In the genomic region with DNA sequence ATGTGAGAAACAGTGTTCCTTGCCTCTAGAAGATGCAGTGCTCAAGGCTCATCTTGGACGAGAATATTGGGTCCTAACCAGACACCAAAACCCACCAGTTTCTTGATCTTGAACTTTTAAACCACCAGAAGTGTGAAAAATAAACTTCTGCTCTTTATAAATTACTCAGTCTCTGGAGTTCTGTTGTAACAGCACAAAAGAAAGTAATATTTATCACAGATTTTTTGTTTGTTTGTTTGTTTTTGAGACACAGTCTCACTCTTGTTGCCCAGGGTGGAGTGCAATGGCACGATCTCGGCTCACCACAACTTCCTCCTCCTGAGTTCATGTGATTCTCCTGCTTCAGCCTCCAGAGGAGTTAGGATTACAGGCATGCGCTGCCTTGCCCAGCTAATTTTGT, we compare ENCODE assay signal across 29 cellular contexts.
"Had no signal": no experiment of that assay in that cellular context is flagged by ENCODE, and none has a peak within 500 bp of the region (broad histone marks: within the 10 kb centered on the region; RNA-seq: fewer than 3 reads in every experiment).

No MANE protein-coding gene starts in this region.

- H3K79me2 ChIP-seq: parathyroid adenoma had no signal

- ATAC-seq: effector memory CD8-positive, alpha-beta T cell; heart right ventricle; left cardiac atrium; left lung; naive thymus-derived CD4-positive, alpha-beta T cell; stimulated activated memory B cell treated with anti-CD40 and anti-IgM and Interleukin-4, amounts not matched to agents 10 μg/mL and 1 μg/mL and 100 μg/mL, for 72 hours; stimulated activated naive CD8-positive, alpha-beta T cell treated with anti-CD3 and anti-CD28 coated beads, Interleukin-15, Interleukin-2, amounts not matched to agents 100 U/mL and 50 U/mL, for 24 hours had no signal

- H3K4me1 ChIP-seq: esophagus squamous epithelium, heart right ventricle, left lung, neural progenitor cell, parathyroid adenoma, spleen, testis, tibial artery, upper lobe of left lung had no signal

- H2AFZ ChIP-seq: neural progenitor cell, parathyroid adenoma had no signal

- H3K9me3 ChIP-seq: esophagus squamous epithelium, left lung, testis, tibial artery, upper lobe of left lung had no signal

- H3K9me3 Mint-ChIP-seq: neural progenitor cell; stimulated activated memory B cell treated with anti-CD40 and anti-IgM and Interleukin-4, amounts not matched to agents 10 μg/mL and 1 μg/mL and 100 μg/mL, for 72 hours had no signal

- H3K27me3 ChIP-seq: esophagus squamous epithelium, heart right ventricle, left lung, neural progenitor cell, spleen, testis, tibial artery, upper lobe of left lung had no signal

- H3K27me3 Mint-ChIP-seq: effector memory CD8-positive, alpha-beta T cell; naive thymus-derived CD4-positive, alpha-beta T cell; progenitor cell of endocrine pancreas; stimulated activated memory B cell treated with anti-CD40 and anti-IgM and Interleukin-4, amounts not matched to agents 10 μg/mL and 1 μg/mL and 100 μg/mL, for 72 hours had no signal

- DNase-seq: cortex of kidney; effector memory CD8-positive, alpha-beta T cell; erythroblast; esophagus squamous epithelium; foreskin melanocyte; glutamatergic neuron; heart right ventricle; hippocampal formation; left cardiac atrium; left lung; mesenchymal stem cell; midbrain; naive thymus-derived CD4-positive, alpha-beta T cell; spleen; stimulated activated CD4-positive, alpha-beta T cell treated with anti-CD3 and anti-CD28 coated beads, Interleukin-4, amount 100 ng/mL, for 4 hours; stimulated activated naive CD8-positive, alpha-beta T cell treated with anti-CD3 and anti-CD28 coated beads, Interleukin-15, Interleukin-2, amounts not matched to agents 100 U/mL and 50 U/mL, for 24 hours; substantia nigra; testis; tibial artery; upper lobe of left lung had no signal

- H3K27ac ChIP-seq: esophagus squamous epithelium, heart right ventricle, left lung, neural progenitor cell, parathyroid adenoma, skin epidermis, spleen, testis, tibial artery, upper lobe of left lung had no signal

- H3K4me3 ChIP-seq: esophagus squamous epithelium, heart right ventricle, left lung, neural progenitor cell, skin epidermis, spleen, testis, tibial artery, upper lobe of left lung had no signal

- H3K9ac ChIP-seq: neural progenitor cell, parathyroid adenoma had no signal

- H3K4me2 ChIP-seq: neural progenitor cell had no signal

- H3K4me3 Mint-ChIP-seq: effector memory CD8-positive, alpha-beta T cell; naive thymus-derived CD4-positive, alpha-beta T cell; nephron; neural progenitor cell; stimulated activated memory B cell treated with anti-CD40 and anti-IgM and Interleukin-4, amounts not matched to agents 10 μg/mL and 1 μg/mL and 100 μg/mL, for 72 hours had no signal

- H3K36me3 ChIP-seq: esophagus squamous epithelium, heart right ventricle, left lung, neural progenitor cell, spleen, tibial artery, upper lobe of left lung had no signal

- H3K36me3 Mint-ChIP-seq: naive thymus-derived CD4-positive, alpha-beta T cell; neural progenitor cell; stimulated activated memory B cell treated with anti-CD40 and anti-IgM and Interleukin-4, amounts not matched to agents 10 μg/mL and 1 μg/mL and 100 μg/mL, for 72 hours had no signal

- FAIRE-seq: endometrium, islet of Langerhans, urothelium cell line had no signal

- H3K4me1 Mint-ChIP-seq: naive thymus-derived CD4-positive, alpha-beta T cell; nephron; neural progenitor cell; stimulated activated memory B cell treated with anti-CD40 and anti-IgM and Interleukin-4, amounts not matched to agents 10 μg/mL and 1 μg/mL and 100 μg/mL, for 72 hours had no signal

- H3K27ac Mint-ChIP-seq: effector memory CD8-positive, alpha-beta T cell; naive thymus-derived CD4-positive, alpha-beta T cell; nephron; neural progenitor cell; progenitor cell of endocrine pancreas; stimulated activated memory B cell treated with anti-CD40 and anti-IgM and Interleukin-4, amounts not matched to agents 10 μg/mL and 1 μg/mL and 100 μg/mL, for 72 hours had no signal
